24 cellular contexts compared by ENCODE assay signal in genomic region chr3:28612232-28612631, GRCh38.
DNase-seq lines count a peak whose midpoint lies in the region; ATAC-seq and TF ChIP-seq lines count a peak whose summit lies in the region.
"Had no signal": no experiment of that assay in that cellular context is flagged by ENCODE, and none has a peak within 500 bp of the region (broad histone marks: within the 10 kb centered on the region; RNA-seq: fewer than 3 reads in every experiment).

No MANE protein-coding gene starts in this region.

- DNase-seq in NCI-H1417 (lab: John Stamatoyannopoulos, UW) (peak in 2 of 3 experiments; percentile 8 to 54), NCI-H1417 treated with DMSO at 0.1 percent for 48 hours (lab: John Stamatoyannopoulos, UW) (no peak), NCI-H1105 treated with DMSO at 0.1 percent for 48 hours (lab: John Stamatoyannopoulos, UW) (peak; percentile 85), NCI-H748 treated with DMSO at 0.1 percent for 48 hours (lab: John Stamatoyannopoulos, UW) (peak; percentile 62), mesenteric fat pad (ENCODE audit: low spot score) (no peak), HFFc6 (no peak)
- DNase-seq: activated CD4-positive, alpha-beta T cell treated with anti-CD3 and anti-CD28 coated beads for 4 hours; activated gamma-delta T cell; activated naive CD8-positive, alpha-beta T cell treated with anti-CD3 and anti-CD28 coated beads, Interleukin-2, amount 10 ng/mL, durations not matched to agents 7 days and 5 days; activated T-cell treated with anti-CD3 and anti-CD28 coated beads, Interleukin-2, amount 50 U/mL, for 24 hours; caudate nucleus; cortex of kidney; foreskin fibroblast; GM23248; heart right ventricle; IMR-90; PC-3; sigmoid colon; stimulated activated naive CD4-positive, alpha-beta T cell treated with Interleukin-2 at 50 U/mL for 16 hours had no signal

- H3K4me1 Mint-ChIP-seq in nephron (peaks cover 37% of the 10 kb centered on the region), HFFc6 (ENCODE audit: low read depth) (no peaks in the 10 kb centered on the region)
- H3K4me1 Mint-ChIP-seq: activated naive CD8-positive, alpha-beta T cell treated with anti-CD3 and anti-CD28 coated beads, Interleukin-2, amount 10 ng/mL, durations not matched to agents 7 days and 5 days; CD14-positive monocyte; memory B cell had no signal

- no peak for ATAC-seq in GM21360 (IDR thresholded peaks at IDR 0.05; ENCODE audit: unreplicated experiment)
- ATAC-seq: PC-3 had no signal

- H3K36me3 Mint-ChIP-seq in nephron (ENCODE audit: low read depth) (no peaks in the 10 kb centered on the region), HFFc6 (ENCODE audit: low read depth) (no peaks in the 10 kb centered on the region)
- H3K36me3 Mint-ChIP-seq: activated naive CD8-positive, alpha-beta T cell treated with anti-CD3 and anti-CD28 coated beads, Interleukin-2, amount 10 ng/mL, durations not matched to agents 7 days and 5 days; CD14-positive monocyte; memory B cell had no signal

- H3K9me3 Mint-ChIP-seq in nephron (no peaks in the 10 kb centered on the region), HFFc6 (peaks cover 11% of the 10 kb centered on the region)
- H3K9me3 Mint-ChIP-seq: activated naive CD8-positive, alpha-beta T cell treated with anti-CD3 and anti-CD28 coated beads, Interleukin-2, amount 10 ng/mL, durations not matched to agents 7 days and 5 days; activated T-cell treated with anti-CD3 and anti-CD28 coated beads, Interleukin-2, amount 50 U/mL, for 24 hours; memory B cell had no signal

- H3K27ac Mint-ChIP-seq in nephron, result peak overlapping the region; percentile 75 to 87 (median 77)
- H3K27ac Mint-ChIP-seq in HFFc6, result no peak overlapping the region
- H3K27ac Mint-ChIP-seq: activated naive CD8-positive, alpha-beta T cell treated with anti-CD3 and anti-CD28 coated beads, Interleukin-2, amount 10 ng/mL, durations not matched to agents 7 days and 5 days; activated T-cell treated with anti-CD3 and anti-CD28 coated beads, Interleukin-2, amount 50 U/mL, for 24 hours; CD14-positive monocyte; memory B cell; progenitor cell of endocrine pancreas had no signal

- H3K27me3 Mint-ChIP-seq in nephron (ENCODE audit: low read depth) (no peaks in the 10 kb centered on the region), HFFc6 (ENCODE audit: insufficient read depth) (no peaks in the 10 kb centered on the region; the same call in 1 of the 2 replicates)
- H3K27me3 Mint-ChIP-seq: activated naive CD8-positive, alpha-beta T cell treated with anti-CD3 and anti-CD28 coated beads, Interleukin-2, amount 10 ng/mL, durations not matched to agents 7 days and 5 days; activated T-cell treated with anti-CD3 and anti-CD28 coated beads, Interleukin-2, amount 50 U/mL, for 24 hours; memory B cell; progenitor cell of endocrine pancreas had no signal

- H3K4me3 Mint-ChIP-seq in nephron (no peak overlapping the region), HFFc6 (no peak overlapping the region)
- H3K4me3 Mint-ChIP-seq: activated naive CD8-positive, alpha-beta T cell treated with anti-CD3 and anti-CD28 coated beads, Interleukin-2, amount 10 ng/mL, durations not matched to agents 7 days and 5 days; activated T-cell treated with anti-CD3 and anti-CD28 coated beads, Interleukin-2, amount 50 U/mL, for 24 hours; CD14-positive monocyte; memory B cell had no signal

- TF ChIP-seq CTCF in nephron (IDR thresholded peaks at IDR 0.05; ENCODE audit: unreplicated experiment in 3 of 3) (no peak), HFFc6 (IDR thresholded peaks at IDR 0.05) (no peak)

Comparison
In these comparisons a context has a peak if more than half of its experiments do, and no peak if none do; other contexts are left out.
1. DNase-seq: peak in NCI-H1417 (2 of 3), NCI-H1105 treated with DMSO at 0.1 percent for 48 hours (single experiment) and NCI-H748 treated with DMSO at 0.1 percent for 48 hours (single experiment); none in NCI-H1417 treated with DMSO at 0.1 percent for 48 hours (single experiment), mesenteric fat pad (single experiment) and HFFc6 (single experiment).